In the genomic region with DNA sequence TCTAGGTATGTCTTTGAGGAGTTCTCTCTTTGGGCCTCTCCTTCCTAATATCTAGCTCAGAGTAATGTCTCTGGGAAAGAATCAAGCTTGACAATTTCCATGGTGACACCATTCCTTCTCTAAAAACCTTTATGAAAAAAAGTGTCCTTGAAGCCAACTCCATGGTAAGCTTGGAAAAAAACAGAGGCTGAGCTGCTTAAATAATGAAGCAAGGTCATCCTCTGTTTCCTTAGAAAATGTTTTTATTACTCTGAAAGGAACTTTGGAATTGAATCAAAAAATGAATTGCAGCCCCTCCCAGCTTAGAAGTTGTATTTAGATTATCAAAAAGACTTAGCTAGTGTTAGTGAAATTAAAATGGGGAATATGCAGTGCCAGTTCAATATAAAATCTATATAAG, we compare ENCODE assay signal across 21 cellular contexts.
"Had no signal": no experiment of that assay in that cellular context is flagged by ENCODE, and none has a peak within 500 bp of the region (broad histone marks: within the 10 kb centered on the region; RNA-seq: fewer than 3 reads in every experiment).

No MANE protein-coding gene starts in this region.

- H3K27me3 ChIP-seq: ascending aorta, breast epithelium, left lung, right lobe of liver, upper lobe of right lung had no signal

- ATAC-seq: activated CD8-positive, alpha-beta T cell treated with anti-CD3 and anti-CD28 coated beads for 36 hours; esophagus mucosa; left lung; stimulated activated naive B cell treated with anti-CD40 and anti-IgM and Interleukin-4, amounts not matched to agents 10 μg/mL and 1 μg/mL and 100 μg/mL, for 72 hours; upper lobe of right lung had no signal

- DNase-seq: activated CD4-positive, alpha-beta T cell treated with anti-CD3 and anti-CD28 coated beads, Interleukin-2, amount 10 ng/mL, durations not matched to agents 24 days and 14 days; activated CD8-positive, alpha-beta T cell treated with anti-CD3 and anti-CD28 coated beads for 36 hours; activated naive CD4-positive, alpha-beta T cell treated with anti-CD3 and anti-CD28 coated beads, Interleukin-2, amount 10 ng/mL, durations not matched to agents 7 days and 5 days; activated T-cell treated with anti-CD3 and anti-CD28 coated beads, Interleukin-2, amount 50 U/mL, for 24 hours; cerebellar nuclear complex; cortex of kidney; effector CD4-positive, alpha-beta T cell; foreskin fibroblast; glutamatergic neuron; hypothalamus; kidney; left lung; occipital lobe; right lobe of liver; stimulated activated naive B cell treated with anti-CD40 and anti-IgM and Interleukin-4, amounts not matched to agents 10 μg/mL and 1 μg/mL and 100 μg/mL, for 72 hours; T1000; upper lobe of right lung had no signal

- H3K9me3 ChIP-seq: ascending aorta, breast epithelium, left lung, right lobe of liver, upper lobe of right lung had no signal

- H3K4me1 ChIP-seq: ascending aorta, breast epithelium, left lung had no signal

- H3K4me2 ChIP-seq: smooth muscle cell had no signal

- H3K4me3 ChIP-seq: ascending aorta, breast epithelium, left lung, right lobe of liver, smooth muscle cell, upper lobe of right lung had no signal

- H3K36me3 ChIP-seq: ascending aorta, breast epithelium, left lung, right lobe of liver, upper lobe of right lung had no signal

- H3K27ac ChIP-seq: ascending aorta, breast epithelium, left lung, right lobe of liver, upper lobe of right lung had no signal
